Comparison of ENCODE assay signal across 8 cellular contexts in the genomic region with DNA sequence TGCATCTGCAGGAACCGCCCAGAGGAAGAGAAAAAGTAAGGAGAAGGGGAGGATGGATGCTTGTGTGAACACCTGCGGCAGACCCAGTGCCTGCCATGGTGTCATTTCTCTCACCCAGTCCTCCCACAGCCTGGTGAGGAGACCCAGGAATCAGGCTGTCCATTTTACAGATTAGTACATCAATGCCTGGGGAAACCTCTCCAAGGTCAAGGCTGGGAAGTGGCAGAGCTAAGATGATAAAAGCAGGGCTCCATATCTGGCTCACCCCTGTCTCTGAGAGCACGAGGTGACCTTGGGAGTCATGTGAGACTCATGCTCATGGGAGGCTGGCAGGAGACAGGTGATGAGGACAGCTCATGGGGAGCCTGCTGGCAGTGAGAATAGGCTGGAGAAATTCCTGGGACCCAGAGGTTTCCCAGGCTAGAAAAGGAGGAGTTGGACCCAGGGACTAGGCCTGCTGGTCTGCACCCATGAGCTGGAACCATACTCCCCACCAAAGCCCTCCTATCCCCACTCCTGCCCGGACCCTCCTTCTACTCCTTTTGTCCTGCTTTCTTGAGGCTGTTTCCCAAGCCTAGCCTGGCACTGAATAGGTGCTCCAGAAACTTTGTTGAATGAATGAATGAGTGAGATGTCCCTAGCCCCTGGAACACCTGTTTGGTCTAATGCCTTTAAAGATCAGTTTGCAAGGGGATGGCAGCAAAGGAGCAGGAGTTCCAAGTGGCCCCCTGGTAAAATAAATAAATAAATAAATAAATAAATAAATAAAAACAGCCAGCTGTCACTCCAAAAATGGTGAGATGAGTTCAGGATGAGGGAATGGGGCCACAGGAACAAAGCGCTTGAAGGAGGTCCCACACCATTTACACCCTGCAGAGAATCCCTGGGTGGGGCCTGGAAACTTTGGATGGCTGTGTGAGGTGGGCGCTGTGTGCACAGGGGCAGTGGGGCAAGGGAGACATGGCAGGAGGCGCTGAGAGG. TPM values are rescaled to one million over a fixed set of nuclear protein-coding genes. Genes with fewer than 3 reads are reported as not detected.
DNase-seq lines count a peak whose midpoint lies in the region; ATAC-seq and TF ChIP-seq lines count a peak whose summit lies in the region.

No MANE protein-coding gene starts in this region.

- DNase-seq in CD8-positive, alpha-beta T cell: no peak
- DNase-seq in RWPE1 (ENCODE audit: low spot score) (no peak), epithelial cell of proximal tubule (ENCODE audit: low read depth) (no peak), NCI-H345 treated with DMSO at 0.1 percent for 48 hours (lab: John Stamatoyannopoulos, UW; ENCODE audit: unreplicated experiment) (no peak), NCI-H2171 (lab: John Stamatoyannopoulos, UW) (no peak)
- no peak for DNase-seq in stimulated activated CD4-positive, alpha-beta T cell treated with anti-CD3 and anti-CD28 coated beads, Interleukin-15, amount 100 ng/mL, for 24 hours
- no peak for DNase-seq in stimulated activated CD4-positive, alpha-beta T cell treated with anti-CD3 and anti-CD28 coated beads, Interleukin-12 subunit alpha, Interleukin-12 subunit beta, amount 100 ng/mL, for 4 hours

- H3K27ac Mint-ChIP-seq in CD8-positive, alpha-beta T cell: no peak overlapping the region

- intact Hi-C loops in CD8-positive, alpha-beta T cell (cut with DNase I, micrococcal nuclease): no loop called here

- no peak for TF ChIP-seq CTCF in CD8-positive, alpha-beta T cell (IDR thresholded peaks at IDR 0.05)
- TF ChIP-seq CTCF in RWPE1 (conservative IDR thresholded peaks at IDR 0.05; ENCODE audit: low read depth): no peak
- TF ChIP-seq CTCF in epithelial cell of proximal tubule (conservative IDR thresholded peaks at IDR 0.05; ENCODE audit: low read depth, low read length): no peak
- TF ChIP-seq CTCF in neutrophil (IDR thresholded peaks at IDR 0.05): no peak

- no peaks in the 10 kb centered on the region for H3K27me3 Mint-ChIP-seq in CD8-positive, alpha-beta T cell (ENCODE audit: low read depth)

- H3K9me3 Mint-ChIP-seq in CD8-positive, alpha-beta T cell: no peaks in the 10 kb centered on the region

- H3K36me3 ChIP-seq in CD8-positive, alpha-beta T cell (ENCODE audit: insufficient read depth, low read length): no peaks in the 10 kb centered on the region
- peaks cover 18% of the 10 kb centered on the region for H3K36me3 ChIP-seq in neutrophil

- H3K4me1 ChIP-seq in CD8-positive, alpha-beta T cell (ENCODE audit: insufficient read depth, low read length): peaks cover 17% of the 10 kb centered on the region
- H3K4me1 ChIP-seq in neutrophil (ENCODE audit: control insufficient read depth in 1 of 2, insufficient read depth in 1 of 2, low read depth in 1 of 2, low read length in 1 of 2): peaks cover 36 to 40% of the 10 kb centered on the region in 2 experiments

- H3K27ac ChIP-seq in CD8-positive, alpha-beta T cell (ENCODE audit: low read depth, low read length): no peak overlapping the region
- H3K27ac ChIP-seq in RWPE1 (peak overlapping the region; percentile 84), neutrophil (peak overlapping the region; percentile 49)

- no peaks in the 10 kb centered on the region for H3K27me3 ChIP-seq in CD8-positive, alpha-beta T cell (ENCODE audit: insufficient read depth, low read length)
- no peaks in the 10 kb centered on the region for H3K27me3 ChIP-seq in neutrophil

- H3K4me3 Mint-ChIP-seq in CD8-positive, alpha-beta T cell: peak overlapping the region; percentile 73

- no peaks in the 10 kb centered on the region for H3K9me3 ChIP-seq in CD8-positive, alpha-beta T cell (ENCODE audit: low read length)
- H3K9me3 ChIP-seq in neutrophil: no peaks in the 10 kb centered on the region

- H3K4me1 Mint-ChIP-seq in CD8-positive, alpha-beta T cell (ENCODE audit: low read depth): peaks cover 15% of the 10 kb centered on the region

- POLR2A ChIA-PET in CD8-positive, alpha-beta T cell (lab: Charles Lee): no interaction called here
- POLR2A ChIA-PET in RWPE1 (lab: Yijun Ruan, JAX; ENCODE audit: low non-redundant PET): interaction anchor here (0.6 kb wide), 1 partner anchor 116 kb away, joined by 4 read pairs; no protein-coding TSS in a partner anchor

- no peak for ATAC-seq in CD8-positive, alpha-beta T cell

- H3K4me3 ChIP-seq in CD8-positive, alpha-beta T cell (ENCODE audit: low read depth, low read length): no peak overlapping the region
- H3K4me3 ChIP-seq in epithelial cell of proximal tubule (ENCODE audit: low read depth, low read length) (peak overlapping the region; percentile 79), neutrophil (ENCODE audit: low read depth in 1 of 2, low read length in 1 of 2) (peak overlapping the region in 1 of 2 experiments; percentile 61)

- CTCF ChIA-PET in CD8-positive, alpha-beta T cell (lab: Charles Lee): interaction anchor here (1.3 kb wide), 1 partner anchor 15 kb away, joined by 3 read pairs; no protein-coding TSS in a partner anchor
- CTCF ChIA-PET in RWPE1 (lab: Yijun Ruan, JAX): interaction anchor here (0.9 to 1.6 kb wide), 2 partner anchors 20 to 28 kb away, joined by 3 read pairs; no protein-coding TSS in a partner anchor

- H3K36me3 Mint-ChIP-seq in CD8-positive, alpha-beta T cell: peaks cover 10% of the 10 kb centered on the region

RNA-seq across cellular contexts. Expression of gene ZNF629, which starts 1.6 kb away (rescaled TPM):
- 1 to 10 TPM; 1.7 to 1.9 TPM for total RNA-seq in CD8-positive, alpha-beta T cell
- total RNA-seq in epithelial cell of proximal tubule: 11.4 and 14.0 TPM in 2 replicates

RNA-seq across cellular contexts. Expression of gene RNF40, which starts 23.3 kb away (rescaled TPM):
- 100 to 1,000 TPM in 1 of 2 experiments, 10 to 100 TPM in 1; 98.7 to 101 TPM for total RNA-seq in CD8-positive, alpha-beta T cell
- 47.2 and 73.8 TPM in 2 replicates for total RNA-seq in epithelial cell of proximal tubule

RNA-seq across cellular contexts. Expression of gene CFAP119, which starts 23.6 kb away (rescaled TPM):
- 1 to 10 TPM; 2.7 to 3.6 TPM for total RNA-seq in CD8-positive, alpha-beta T cell
- total RNA-seq in epithelial cell of proximal tubule: 7.0 and 8.2 TPM in 2 replicates

RNA-seq across cellular contexts. Expression of gene PHKG2, which starts 37.2 kb away (rescaled TPM):
- total RNA-seq in CD8-positive, alpha-beta T cell: 10 to 100 TPM; 26.4 to 36.3 TPM
- 27.6 and 42.0 TPM in 2 replicates for total RNA-seq in epithelial cell of proximal tubule
